In genomic region chr2:168801961-168802824, GRCh38 we compare ENCODE assay signal across 9 cellular contexts. TPM values are rescaled to one million over a fixed set of nuclear protein-coding genes. Genes with fewer than 3 reads are reported as not detected.
DNase-seq lines count a peak whose midpoint lies in the region; ATAC-seq lines count a peak whose summit lies in the region.
"Had no signal": no experiment of that assay in that cellular context is flagged by ENCODE, and none has a peak within 500 bp of the region (broad histone marks: within the 10 kb centered on the region; RNA-seq: fewer than 3 reads in every experiment).

TSS of gene NOSTRIN (plus strand) at chr2:168802637. CDS start at chr2:168802647, 10 bp downstream.

- H3K27me3 ChIP-seq in rectal smooth muscle tissue (ENCODE audit: control insufficient read depth, insufficient read depth, low read length), result no peaks in the 10 kb centered on the region

- intact Hi-C loops in left ventricle myocardium superior (cut with micrococcal nuclease), result no loop called here

- ATAC-seq in left ventricle myocardium superior (peak; percentile 89), GM21423 (IDR thresholded peaks at IDR 0.05; ENCODE audit: unreplicated experiment) (no peak)

- H3K4me3 ChIP-seq in rectal smooth muscle tissue (ENCODE audit: low read length), result peak within 1 kb of the TSS; percentile 38

- H3K4me1 ChIP-seq in rectal smooth muscle tissue (ENCODE audit: control insufficient read depth, insufficient read depth, low read length), result no peaks in the 10 kb centered on the region

- H3K36me3 ChIP-seq in rectal smooth muscle tissue (ENCODE audit: control insufficient read depth, insufficient read depth, low read length), result no peaks in the 10 kb centered on the region

- H3K9ac ChIP-seq in rectal smooth muscle tissue (ENCODE audit: low read length), result no peak within 1 kb of the TSS

- peak within 1 kb of the TSS; percentile 10 for H3K27ac ChIP-seq in rectal smooth muscle tissue (ENCODE audit: low read depth, low read length)

- peak; percentile 16 for DNase-seq in Daoy (ENCODE audit: low read depth)
- DNase-seq in amniotic epithelial cell (ENCODE audit: low read depth), result peak; percentile 51
- DNase-seq in left ventricle myocardium superior, result no peak
- no peak for DNase-seq in stimulated activated CD4-positive, alpha-beta T cell treated with anti-CD3 and anti-CD28 coated beads, Interleukin-4, amount 100 ng/mL, for 24 hours
- DNase-seq in stimulated activated naive CD4-positive, alpha-beta T cell (lab: John Stamatoyannopoulos, UW), result no peak
- DNase-seq in activated effector memory CD4-positive, alpha-beta T cell treated with anti-CD3 and anti-CD28 coated beads, Interleukin-2, amount 50 U/mL, for 16 hours, result no peak
- DNase-seq: NCI-H2171 treated with DMSO at 0.1 percent for 48 hours had no signal

RNA-seq across cellular contexts. Expression of gene NOSTRIN, which starts in this region (rescaled TPM):
- not detected in 2 replicates for total RNA-seq in Daoy (2014; rRNA removed; shearing (Covaris generic))
- 11.5 TPM for total RNA-seq in left ventricle myocardium superior

Comparison
In these comparisons a context has a peak if more than half of its experiments do, and no peak if none do; other contexts are left out.
1. RNA of gene NOSTRIN (total RNA-seq): 11.5 TPM in left ventricle myocardium superior (single experiment); not detected in Daoy; every median in the first group is over 10 times any median in the second.
2. Peak in DNase-seq in Daoy; RNA of the gene not detected or under 1 TPM.